13 cellular contexts compared by ENCODE assay signal in genomic region chr11:68503281-68503687, GRCh38. TPM values are rescaled to one million over a fixed set of nuclear protein-coding genes. Genes with fewer than 3 reads are reported as not detected.
DNase-seq lines count a peak whose midpoint lies in the region; ATAC-seq and TF ChIP-seq lines count a peak whose summit lies in the region.
"Had no signal": no experiment of that assay in that cellular context is flagged by ENCODE, and none has a peak within 500 bp of the region (broad histone marks: within the 10 kb centered on the region; RNA-seq: fewer than 3 reads in every experiment).

No MANE protein-coding gene starts in this region.

- DNase-seq in Karpas-422 = no peak
- peak; percentile 19 for DNase-seq in endothelial cell (ENCODE audit: low spot score)
- no peak for DNase-seq in naive B cell
- no peak for DNase-seq in ACHN
- DNase-seq in NCI-H1694 treated with DMSO at 0.1 percent for 48 hours (lab: John Stamatoyannopoulos, UW) = no peak
- DNase-seq in NCI-H2227 treated with DMSO at 0.1 percent for 48 hours (lab: John Stamatoyannopoulos, UW) = no peak
- DNase-seq: activated CD8-positive, alpha-beta T cell treated with anti-CD3 and anti-CD28 coated beads for 36 hours; hippocampal formation; NCI-H146; SHP77 treated with DMSO at 0.1 percent for 48 hours had no signal

- no peak for ATAC-seq in naive B cell (ENCODE audit: low read depth in 2 of 2)
- ATAC-seq in GM21825 (IDR thresholded peaks at IDR 0.05; ENCODE audit: unreplicated experiment) = no peak
- ATAC-seq: activated CD8-positive, alpha-beta T cell treated with anti-CD3 and anti-CD28 coated beads for 36 hours had no signal

- H3K27me3 ChIP-seq in BLaER1 treated with 17β-estradiol and CSF1 and Interleukin-3, amounts not matched to agents 10 nM and 100 nM = no peaks in the 10 kb centered on the region
- no peaks in the 10 kb centered on the region for H3K27me3 ChIP-seq in Karpas-422 (ENCODE audit: low read length)
- H3K27me3 ChIP-seq: breast epithelium had no signal

- no peak overlapping the region for H2AFZ ChIP-seq in Karpas-422 (ENCODE audit: low read length)

- H3K9me3 Mint-ChIP-seq in endothelial cell (ENCODE audit: unreplicated experiment) (no peaks in the 10 kb centered on the region), naive B cell (no peaks in the 10 kb centered on the region)
- H3K9me3 Mint-ChIP-seq: activated CD8-positive, alpha-beta T cell treated with anti-CD3 and anti-CD28 coated beads for 36 hours had no signal

- H3K27ac ChIP-seq in BLaER1 treated with 17β-estradiol and CSF1 and Interleukin-3, amounts not matched to agents 10 nM and 100 nM = peak overlapping the region in 9 of 11 experiments; percentile 7 to 51 (median 33); a peak in 11 of 22 replicates
- H3K27ac ChIP-seq in Karpas-422 (ENCODE audit: low read length) = peak overlapping the region; percentile 65; the same call in 1 of the 2 replicates

- H3K36me3 Mint-ChIP-seq in endothelial cell (ENCODE audit: low read depth, unreplicated experiment) = no peaks in the 10 kb centered on the region
- no peaks in the 10 kb centered on the region for H3K36me3 Mint-ChIP-seq in naive B cell

- H3K9me3 ChIP-seq in BLaER1 treated with 17β-estradiol and CSF1 and Interleukin-3, amounts not matched to agents 10 nM and 100 nM (replicated peaks in 1 of 11) = no peaks in the 10 kb centered on the region
- no peaks in the 10 kb centered on the region for H3K9me3 ChIP-seq in Karpas-422 (ENCODE audit: low read length)
- H3K9me3 ChIP-seq: breast epithelium had no signal

- peaks cover 0 to 35% (median 4%) of the 10 kb centered on the region in 11 experiments; a peak in 9 of 22 replicates for H3K36me3 ChIP-seq in BLaER1 treated with 17β-estradiol and CSF1 and Interleukin-3, amounts not matched to agents 10 nM and 100 nM
- H3K36me3 ChIP-seq in Karpas-422 (ENCODE audit: insufficient read depth, low read length) = 0 out of 2 replicates have a peak, but pooled peaks cover 4% of the 10 kb centered on the region
- H3K36me3 ChIP-seq: breast epithelium had no signal

- H3K27me3 Mint-ChIP-seq in endothelial cell (ENCODE audit: unreplicated experiment) (no peaks in the 10 kb centered on the region), naive B cell (no peaks in the 10 kb centered on the region)
- H3K27me3 Mint-ChIP-seq: activated CD8-positive, alpha-beta T cell treated with anti-CD3 and anti-CD28 coated beads for 36 hours had no signal

- no peaks in the 10 kb centered on the region for H3K9me2 ChIP-seq in Karpas-422 (replicated peaks; ENCODE audit: insufficient read depth, low read length)

- no peak overlapping the region for H3K4me3 ChIP-seq in BLaER1 treated with 17β-estradiol and CSF1 and Interleukin-3, amounts not matched to agents 10 nM and 100 nM
- no peak overlapping the region for H3K4me3 ChIP-seq in Karpas-422 (ENCODE audit: low read length)

- no peak for TF ChIP-seq CTCF in endothelial cell (IDR thresholded peaks at IDR 0.05; ENCODE audit: unreplicated experiment)

- H3K27ac Mint-ChIP-seq in endothelial cell (ENCODE audit: unreplicated experiment) (peak overlapping the region; percentile 95), naive B cell (peak overlapping the region in 5 of 6 donors; percentile 37 to 92 (median 77))

- in situ Hi-C loops in ACHN (cut with HindIII; ENCODE audit: low pct_ligation_motif_present, low pct_unique_long_range_greater_than_20kb, low sequenced_read_pairs) = no loop called here

- peaks cover 48% of the 10 kb centered on the region for H3K4me1 Mint-ChIP-seq in endothelial cell (ENCODE audit: unreplicated experiment)
- peaks cover 67 to 97% (median 85%) of the 10 kb centered on the region in 3 donors for H3K4me1 Mint-ChIP-seq in naive B cell

- peaks cover 80 to 100% (median 95%) of the 10 kb centered on the region in 10 experiments for H3K4me1 ChIP-seq in BLaER1 treated with 17β-estradiol and CSF1 and Interleukin-3, amounts not matched to agents 10 nM and 100 nM
- peaks cover 96% of the 10 kb centered on the region for H3K4me1 ChIP-seq in Karpas-422 (ENCODE audit: low read length)

- H3K4me3 Mint-ChIP-seq in endothelial cell (ENCODE audit: unreplicated experiment) (no peak overlapping the region), naive B cell (peak overlapping the region in 6 of 8 donors; percentile 4 to 44 (median 25))
- H3K4me3 Mint-ChIP-seq: activated CD8-positive, alpha-beta T cell treated with anti-CD3 and anti-CD28 coated beads for 36 hours had no signal

- peaks cover 100% of the 10 kb centered on the region for H3K79me2 ChIP-seq in Karpas-422 (ENCODE audit: low read length)

- peak overlapping the region in 4 of 11 experiments; percentile 0 to 44 (median 16); a peak in 3 of 22 replicates for H3K9ac ChIP-seq in BLaER1 treated with 17β-estradiol and CSF1 and Interleukin-3, amounts not matched to agents 10 nM and 100 nM
- no peak overlapping the region for H3K9ac ChIP-seq in Karpas-422 (ENCODE audit: low read length)

- H4K20me1 ChIP-seq in BLaER1 treated with 17β-estradiol and CSF1 and Interleukin-3, amounts not matched to agents 10 nM and 100 nM = peaks cover 100% of the 10 kb centered on the region in 11 experiments
- H4K20me1 ChIP-seq in Karpas-422 (ENCODE audit: insufficient read depth, low read depth, low read length) = peaks cover 59% of the 10 kb centered on the region

- H3K4me2 ChIP-seq in BLaER1 treated with 17β-estradiol and CSF1 and Interleukin-3, amounts not matched to agents 10 nM and 100 nM = peak overlapping the region; percentile 16 to 85 (median 67)
- H3K4me2 ChIP-seq in Karpas-422 (ENCODE audit: low read depth, low read length, poor library complexity, severe bottlenecking) = peak overlapping the region; percentile 3

RNA-seq across cellular contexts. Expression of gene PPP6R3, which starts 42.7 kb away (rescaled TPM):
- total RNA-seq in Karpas-422 (2014; rRNA removed; shearing (Covaris generic); ENCODE audit: low replicate concordance) = 109 and 140 TPM in 2 replicates
- 115 TPM for total RNA-seq in endothelial cell (ENCODE audit: unreplicated experiment)
- 10 to 100 TPM; 32.0 to 71.1 (median 53.4) TPM for polyA plus RNA-seq in naive B cell (ENCODE audit: low read depth in 6 of 6)
